21 cellular contexts compared by ENCODE assay signal in genomic region chr16:67959930-67960329, GRCh38. TPM values are rescaled to one million over a fixed set of nuclear protein-coding genes. Genes with fewer than 3 reads are reported as not detected.
DNase-seq lines count a peak whose midpoint lies in the region; ATAC-seq lines count a peak whose summit lies in the region.
"Had no signal": no experiment of that assay in that cellular context is flagged by ENCODE, and none has a peak within 500 bp of the region (broad histone marks: within the 10 kb centered on the region; RNA-seq: fewer than 3 reads in every experiment).

No MANE protein-coding gene starts in this region.

- H3K4me3 ChIP-seq in ACC112 (ENCODE audit: low read depth, low read length) (peak overlapping the region; percentile 36; the same call in 1 of the 2 replicates), adipocyte (ENCODE audit: low read length) (peak overlapping the region; percentile 63), skeletal muscle satellite cell (ENCODE audit: low read length) (peak overlapping the region; percentile 8)

- H2AFZ ChIP-seq in ACC112 (ENCODE audit: low read length, unreplicated experiment) = no peak overlapping the region

- DNase-seq in adipocyte (ENCODE audit: low read depth) (no peak), hepatic stellate cell (ENCODE audit: low spot score) (peak; percentile 66), NCI-H1417 treated with DMSO at 0.1 percent for 48 hours (lab: John Stamatoyannopoulos, UW) (no peak), UCSD-AML1 (lab: John Stamatoyannopoulos, UW; ENCODE audit: unreplicated experiment) (no peak), germinal center (ENCODE audit: low spot score) (no peak)
- DNase-seq: activated CD8-positive, alpha-beta T cell treated with anti-CD3 and anti-CD28 coated beads for 36 hours; activated T-cell treated with anti-CD3 and anti-CD28 coated beads, Interleukin-2, amount 50 U/mL, for 72 hours; anterior cingulate cortex; CD8-positive, alpha-beta memory T cell; glutamatergic neuron; midbrain; NCI-H2171 treated with DMSO at 0.1 percent for 48 hours; NCI-H774; nucleus accumbens; stimulated activated naive B cell treated with anti-CD40 and anti-IgM and Interleukin-4, amounts not matched to agents 10 μg/mL and 1 μg/mL and 100 μg/mL, for 72 hours; T-cell had no signal

- H3K9ac ChIP-seq in adipocyte (ENCODE audit: low read length) = peak overlapping the region; percentile 81
- H3K9ac ChIP-seq in skeletal muscle satellite cell (ENCODE audit: low read depth, low read length) = peak overlapping the region; percentile 44

- ATAC-seq in HG02610 (IDR thresholded peaks at IDR 0.05; ENCODE audit: unreplicated experiment) = no peak
- ATAC-seq: activated CD8-positive, alpha-beta T cell treated with anti-CD3 and anti-CD28 coated beads for 36 hours; activated T-cell treated with anti-CD3 and anti-CD28 coated beads, Interleukin-2, amount 50 U/mL, for 72 hours; stimulated activated naive B cell treated with anti-CD40 and anti-IgM and Interleukin-4, amounts not matched to agents 10 μg/mL and 1 μg/mL and 100 μg/mL, for 72 hours; T-cell had no signal

- peaks cover 33% of the 10 kb centered on the region; the same call in 1 of the 2 replicates for H3K36me3 ChIP-seq in ACC112 (ENCODE audit: insufficient read depth, low read length)
- peaks cover 63% of the 10 kb centered on the region for H3K36me3 ChIP-seq in adipocyte (ENCODE audit: control insufficient read depth, insufficient read depth, low read length, severe bottlenecking)
- peaks cover 72% of the 10 kb centered on the region for H3K36me3 ChIP-seq in skeletal muscle satellite cell (ENCODE audit: insufficient read depth, low read length)

- H3K4me1 ChIP-seq in ACC112 (ENCODE audit: control insufficient read depth, insufficient read depth, low read length, unreplicated experiment) (peaks cover 46% of the 10 kb centered on the region), adipocyte (ENCODE audit: control insufficient read depth, insufficient read depth, low read length) (peaks cover 56% of the 10 kb centered on the region), skeletal muscle satellite cell (ENCODE audit: control insufficient read depth, insufficient read depth, low read length) (peaks cover 27% of the 10 kb centered on the region)

- H3K27me3 ChIP-seq in ACC112 (ENCODE audit: insufficient read depth, low read length) (no peaks in the 10 kb centered on the region), adipocyte (replicated peaks; ENCODE audit: control insufficient read depth, insufficient read depth, low read length) (no peaks in the 10 kb centered on the region), skeletal muscle satellite cell (ENCODE audit: control insufficient read depth, insufficient read depth, low read length) (no peaks in the 10 kb centered on the region)

- no peaks in the 10 kb centered on the region for H3K9me3 ChIP-seq in adipocyte (ENCODE audit: control insufficient read depth, low read length)
- H3K9me3 ChIP-seq in skeletal muscle satellite cell (replicated peaks; ENCODE audit: low read length) = no peaks in the 10 kb centered on the region

- peak overlapping the region; percentile 64 for H3K27ac ChIP-seq in ACC112 (ENCODE audit: low read depth, low read length)

- peaks cover 52% of the 10 kb centered on the region for H3K79me2 ChIP-seq in ACC112 (ENCODE audit: control insufficient read depth, insufficient read depth, low read length, unreplicated experiment)

- H3K4me2 ChIP-seq in skeletal muscle satellite cell (ENCODE audit: low read length) = peak overlapping the region; percentile 68

RNA-seq across cellular contexts. Expression of gene SLC12A4, which starts 8.5 kb away (rescaled TPM):
- 43.3 and 45.7 TPM in 2 replicates for total RNA-seq in skeletal muscle satellite cell (2012; rRNA removed)

RNA-seq across cellular contexts. Expression of gene LCAT, which starts 16.0 kb away (rescaled TPM):
- total RNA-seq in skeletal muscle satellite cell (2012; rRNA removed) = 4.8 and 10.6 TPM in 2 replicates

RNA-seq across cellular contexts. Expression of gene DPEP3, which starts 20.4 kb away (rescaled TPM):
- not detected in 2 replicates for total RNA-seq in skeletal muscle satellite cell (2012; rRNA removed)
- total RNA-seq: Daoy, endothelial cell of umbilical vein had no signal

RNA-seq across cellular contexts. Expression of gene PSMB10, which starts 23.3 kb away (rescaled TPM):
- 43.6 and 45.0 TPM in 2 replicates for total RNA-seq in skeletal muscle satellite cell (2012; rRNA removed)

RNA-seq across cellular contexts. Expression of gene CTRL, which starts 28.3 kb away (rescaled TPM):
- 0.51 and 1.3 TPM in 2 replicates for total RNA-seq in skeletal muscle satellite cell (2012; rRNA removed)

Comparison
In these comparisons a context has a peak if more than half of its experiments do, and no peak if none do; other contexts are left out.
1. H3K4me3 ChIP-seq: peak in every context shown above with its lines; median percentile 63 in adipocyte; 36 in ACC112; 8 in skeletal muscle satellite cell.